Comparison of ENCODE assay signal across 12 cellular contexts in the genomic region with DNA sequence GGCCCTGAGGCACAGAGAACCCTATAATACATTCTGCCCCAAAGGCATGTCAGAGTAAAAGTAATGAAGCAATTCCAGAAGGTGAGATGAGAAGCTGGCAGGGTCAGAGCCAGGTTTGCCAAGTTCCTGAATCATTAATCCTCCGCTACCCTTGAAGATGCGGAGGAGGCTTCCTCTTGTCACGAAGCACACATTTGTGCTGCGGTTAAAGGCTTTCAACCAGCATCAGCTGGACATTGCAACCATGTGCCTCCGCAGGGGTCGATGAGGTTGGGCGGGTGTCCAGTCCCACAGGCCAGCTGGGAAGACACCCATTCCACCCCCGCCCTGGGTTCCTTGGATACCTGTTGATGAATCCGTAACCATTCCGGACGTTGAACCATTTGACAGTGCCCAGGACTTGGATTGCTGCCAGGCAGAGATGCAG. TPM values are rescaled to one million over a fixed set of nuclear protein-coding genes. Genes with fewer than 3 reads are reported as not detected.
DNase-seq lines count a peak whose midpoint lies in the region; ATAC-seq and TF ChIP-seq lines count a peak whose summit lies in the region.
"Had no signal": no experiment of that assay in that cellular context is flagged by ENCODE, and none has a peak within 500 bp of the region (broad histone marks: within the 10 kb centered on the region; RNA-seq: fewer than 3 reads in every experiment).

No MANE protein-coding gene starts in this region.

- intact Hi-C loops in mammary epithelial cell (cut with micrococcal nuclease), result no loop called here

- H3K79me2 ChIP-seq in mammary epithelial cell (ENCODE audit: insufficient read depth, low read length), result no peaks in the 10 kb centered on the region

- no peaks in the 10 kb centered on the region for H4K20me1 ChIP-seq in mammary epithelial cell (ENCODE audit: insufficient read depth, low read length)

- in situ Hi-C loops in KBM-7 (cut with MboI; ENCODE audit: low pct_unique_long_range_greater_than_20kb, low sequenced_read_pairs), result no loop called here
- in situ Hi-C loops in mammary epithelial cell (cut with MboI; ENCODE audit: low sequenced_read_pairs in 2 of 2), result no loop called here

- peaks cover 31% of the 10 kb centered on the region for H3K4me1 ChIP-seq in CD4-positive, CD25-positive, alpha-beta regulatory T cell (ENCODE audit: control insufficient read depth, insufficient read depth, low read length, poor library complexity, severe bottlenecking)
- H3K4me1 ChIP-seq in mammary epithelial cell (ENCODE audit: insufficient read depth, low read length), result peaks cover 5% of the 10 kb centered on the region
- peaks cover 0 to 48% (median 17%) of the 10 kb centered on the region in 4 donors for H3K4me1 ChIP-seq in Peyer's patch

- peaks cover 10% of the 10 kb centered on the region for H3K27me3 ChIP-seq in CD4-positive, CD25-positive, alpha-beta regulatory T cell (ENCODE audit: control insufficient read depth, insufficient read depth, low read length)
- H3K27me3 ChIP-seq in mammary epithelial cell (ENCODE audit: insufficient read depth, low read length) (no peaks in the 10 kb centered on the region), Peyer's patch (no peaks in the 10 kb centered on the region)

- H2AFZ ChIP-seq in mammary epithelial cell (ENCODE audit: low read depth, low read length), result no peak overlapping the region

- H3K4me3 Mint-ChIP-seq in CD4-positive, CD25-positive, alpha-beta regulatory T cell, result peak overlapping the region; percentile 70 to 75 (median 72)
- H3K4me3 Mint-ChIP-seq in naive B cell, result peak overlapping the region in 5 of 8 donors; percentile 11 to 87 (median 70)

- H3K9ac ChIP-seq in mammary epithelial cell (ENCODE audit: insufficient read depth, low read length), result no peak overlapping the region

- H3K36me3 ChIP-seq in CD4-positive, CD25-positive, alpha-beta regulatory T cell (ENCODE audit: control insufficient read depth, insufficient read depth, low read length), result no peaks in the 10 kb centered on the region
- H3K36me3 ChIP-seq in mammary epithelial cell (ENCODE audit: insufficient read depth, low read length) (no peaks in the 10 kb centered on the region), Peyer's patch (no peaks in the 10 kb centered on the region)

- DNase-seq in CD4-positive, CD25-positive, alpha-beta regulatory T cell, result no peak
- DNase-seq in KBM-7, result peak; percentile 81
- DNase-seq in mammary epithelial cell, result peak; percentile 70
- DNase-seq in naive B cell, result no peak
- no peak for DNase-seq in NCI-H774 (lab: John Stamatoyannopoulos, UW)
- DNase-seq in SK-N-DZ (ENCODE audit: low spot score), result no peak
- no peak for DNase-seq in Peyer's patch
- DNase-seq: activated CD4-positive, CD25-positive, alpha-beta regulatory T cell; NK-92 treated with Interleukin-12 subunit alpha and Interleukin-12 subunit beta, amount 100 ng/mL, for 24 hours had no signal

- TF ChIP-seq CTCF in mammary epithelial cell (conservative IDR thresholded peaks at IDR 0.05 in 1 of 2, IDR thresholded peaks at IDR 0.05 in 1 of 2; ENCODE audit: extremely low read depth in 1 of 2, insufficient read depth in 1 of 2, low read depth in 1 of 2, low read length in 2 of 2) (no peak), Peyer's patch (IDR thresholded peaks at IDR 0.05) (no peak)

- no peak overlapping the region for H3K4me3 ChIP-seq in CD4-positive, CD25-positive, alpha-beta regulatory T cell (ENCODE audit: low read depth, low read length)
- H3K4me3 ChIP-seq in mammary epithelial cell (replicated peaks in 1 of 3; ENCODE audit: insufficient read depth in 1 of 3, low read depth in 2 of 3, low read length in 3 of 3) (no peak overlapping the region), Peyer's patch (no peak overlapping the region)

- 83% methylated on average over 10 of the region's 11 CpGs for WGBS in mammary epithelial cell (ENCODE audit: low coverage, missing lambda C conversion rate)

- no peaks in the 10 kb centered on the region for H3K9me3 Mint-ChIP-seq in CD4-positive, CD25-positive, alpha-beta regulatory T cell
- H3K9me3 Mint-ChIP-seq in naive B cell, result peaks cover 0 to 1% (median 0%) of the 10 kb centered on the region in 7 donors
- H3K9me3 Mint-ChIP-seq: activated naive CD4-positive, alpha-beta T cell treated with anti-CD3 and anti-CD28 coated beads, Interleukin-2, amount 50 U/mL, for 72 hours had no signal

- no peak for ATAC-seq in CD4-positive, CD25-positive, alpha-beta regulatory T cell (ENCODE audit: low read depth in 2 of 2)
- ATAC-seq in naive B cell (ENCODE audit: low read depth in 2 of 2) (no peak), GM18517 (IDR thresholded peaks at IDR 0.05; ENCODE audit: unreplicated experiment) (no peak)
- ATAC-seq: activated naive CD4-positive, alpha-beta T cell treated with anti-CD3 and anti-CD28 coated beads, Interleukin-2, amount 50 U/mL, for 72 hours had no signal

- H3K9me3 ChIP-seq in CD4-positive, CD25-positive, alpha-beta regulatory T cell (ENCODE audit: control insufficient read depth in 2 of 2, low read length in 2 of 2), result no peaks in the 10 kb centered on the region
- no peaks in the 10 kb centered on the region for H3K9me3 ChIP-seq in mammary epithelial cell (replicated peaks; ENCODE audit: insufficient read depth, low read length)
- H3K9me3 ChIP-seq in Peyer's patch, result peaks cover 0 to 3% (median 0%) of the 10 kb centered on the region in 4 donors

- TF ChIP-seq POLR2A in Peyer's patch (IDR thresholded peaks at IDR 0.05), result no peak

- H3K27ac Mint-ChIP-seq in CD4-positive, CD25-positive, alpha-beta regulatory T cell, result peak overlapping the region in 1 of 3 donors; percentile 76
- no peak overlapping the region for H3K27ac Mint-ChIP-seq in naive B cell
- H3K27ac Mint-ChIP-seq: activated naive CD4-positive, alpha-beta T cell treated with anti-CD3 and anti-CD28 coated beads, Interleukin-2, amount 50 U/mL, for 72 hours had no signal

- no peak overlapping the region for H3K4me2 ChIP-seq in mammary epithelial cell (ENCODE audit: insufficient read depth, low read depth, low read length)

- no TSS peak for BruUV-seq in mammary epithelial cell (replicated peaks; lab: Mats Ljungman, UMichigan)

- dilution Hi-C loops in mammary epithelial cell (cut with HindIII; ENCODE audit: low sequenced_read_pairs), result no loop called here

- peaks cover 3% of the 10 kb centered on the region for H3K36me3 Mint-ChIP-seq in CD4-positive, CD25-positive, alpha-beta regulatory T cell
- no peaks in the 10 kb centered on the region for H3K36me3 Mint-ChIP-seq in naive B cell

- peaks cover 46% of the 10 kb centered on the region for H3K27me3 Mint-ChIP-seq in CD4-positive, CD25-positive, alpha-beta regulatory T cell
- H3K27me3 Mint-ChIP-seq in naive B cell, result peaks cover 27 to 67% (median 54%) of the 10 kb centered on the region in 3 donors

- H3K4me1 Mint-ChIP-seq in CD4-positive, CD25-positive, alpha-beta regulatory T cell, result peaks cover 4 to 27% (median 9%) of the 10 kb centered on the region in 4 donors
- H3K4me1 Mint-ChIP-seq in naive B cell, result peaks cover 7 to 26% (median 22%) of the 10 kb centered on the region in 3 donors

- H3K27ac ChIP-seq in CD4-positive, CD25-positive, alpha-beta regulatory T cell (ENCODE audit: insufficient read depth, low read length, poor library complexity, severe bottlenecking), result no peak overlapping the region
- no peak overlapping the region for H3K27ac ChIP-seq in mammary epithelial cell (ENCODE audit: insufficient read depth, low read depth, low read length)
- H3K27ac ChIP-seq in Peyer's patch, result peak overlapping the region in 2 of 4 donors; percentile 86 to 92

- CTCF ChIA-PET in mammary epithelial cell (lab: Charles Lee; ENCODE audit: low non-redundant PET), result interaction anchor here (0.8 kb wide), 1 partner anchor 339 kb away, joined by 7 read pairs; no protein-coding TSS in a partner anchor

RNA-seq across cellular contexts. Expression of a gene that starts 1.3 kb away (rescaled TPM):
- not detected for total RNA-seq in CD4-positive, CD25-positive, alpha-beta regulatory T cell
- polyA plus RNA-seq in CD4-positive, CD25-positive, alpha-beta regulatory T cell, result not detected
- total RNA-seq in mammary epithelial cell (under 1 TPM; 0.17 to 0.42 TPM), Peyer's patch (10 to 100 TPM; 20.7 to 70.0 (median 24.6) TPM)
- polyA plus RNA-seq in mammary epithelial cell (0.10 TPM), naive B cell (ENCODE audit: low read depth in 6 of 6) (not detected)
- polyA minus RNA-seq in mammary epithelial cell, result not detected
- 0.75 and 2.9 TPM in 2 replicates for polyA plus RNA-seq in SK-N-DZ (2014; cell fraction: cytosol; rRNA removed)
- 4.5 and 6.1 TPM in 2 replicates for polyA plus RNA-seq in SK-N-DZ (2014; cell fraction: nucleus; rRNA removed)

RNA-seq across cellular contexts. Expression of a gene that starts 11.6 kb away (rescaled TPM):
- total RNA-seq in CD4-positive, CD25-positive, alpha-beta regulatory T cell, result not detected
- not detected for polyA plus RNA-seq in CD4-positive, CD25-positive, alpha-beta regulatory T cell
- total RNA-seq in mammary epithelial cell, result under 1 TPM in 1 of 2 donors, not detected in 1; 0.12 TPM
- 0.02 TPM for polyA plus RNA-seq in mammary epithelial cell
- polyA minus RNA-seq in mammary epithelial cell, result 1.9 TPM
- polyA plus RNA-seq in naive B cell (ENCODE audit: low read depth in 6 of 6), result not detected
- polyA plus RNA-seq in SK-N-DZ (2014; cell fraction: cytosol; rRNA removed), result 5.1 and 5.8 TPM in 2 replicates
- polyA plus RNA-seq in SK-N-DZ (2014; cell fraction: nucleus; rRNA removed), result 11.3 and 12.5 TPM in 2 replicates
- total RNA-seq in Peyer's patch, result 1 to 10 TPM in 3 of 4 donors, not detected in 1; 1.1 to 7.6 (median 4.8) TPM
- total RNA-seq: endothelial cell of umbilical vein had no signal

RNA-seq across cellular contexts. Expression of a gene that starts 14.3 kb away (rescaled TPM):
- total RNA-seq in CD4-positive, CD25-positive, alpha-beta regulatory T cell, result 485 TPM
- 100 to 1,000 TPM; 210 to 631 (median 398) TPM for polyA plus RNA-seq in CD4-positive, CD25-positive, alpha-beta regulatory T cell
- total RNA-seq in mammary epithelial cell (1,000 to 10,000 TPM in 1 of 2 donors, 100 to 1,000 TPM in 1; 597 to 1,021 TPM), Peyer's patch (100 to 1,000 TPM in 3 of 4 donors, 10 to 100 TPM in 1; 94.4 to 128 (median 120) TPM)
- polyA plus RNA-seq in mammary epithelial cell (1,130 TPM), naive B cell (ENCODE audit: low read depth in 6 of 6) (100 to 1,000 TPM; 195 to 802 (median 516) TPM)
- polyA minus RNA-seq in mammary epithelial cell, result 1,457 TPM
- polyA plus RNA-seq in SK-N-DZ (2014; cell fraction: cytosol; rRNA removed), result 736 and 827 TPM in 2 replicates
- polyA plus RNA-seq in SK-N-DZ (2014; cell fraction: nucleus; rRNA removed), result 269 and 309 TPM in 2 replicates

RNA-seq across cellular contexts. Expression of a gene that starts 22.0 kb away (rescaled TPM):
- total RNA-seq in CD4-positive, CD25-positive, alpha-beta regulatory T cell, result 129 TPM
- 100 to 1,000 TPM in 2 of 4 donors, 10 to 100 TPM in 2; 79.3 to 107 (median 96.5) TPM for polyA plus RNA-seq in CD4-positive, CD25-positive, alpha-beta regulatory T cell
- total RNA-seq in mammary epithelial cell (10 to 100 TPM; 29.7 to 40.5 TPM), Peyer's patch (100 to 1,000 TPM in 1 of 4 donors, 10 to 100 TPM in 3; 93.2 to 148 (median 94.2) TPM)
- polyA plus RNA-seq in mammary epithelial cell (62.1 TPM), naive B cell (ENCODE audit: low read depth in 6 of 6) (100 to 1,000 TPM; 103 to 131 (median 107) TPM)
- polyA minus RNA-seq in mammary epithelial cell, result 69.4 TPM
- 96.9 and 117 TPM in 2 replicates for polyA plus RNA-seq in SK-N-DZ (2014; cell fraction: cytosol; rRNA removed)
- 237 and 334 TPM in 2 replicates for polyA plus RNA-seq in SK-N-DZ (2014; cell fraction: nucleus; rRNA removed)

RNA-seq across cellular contexts. Expression of a gene that starts 30.9 kb away (rescaled TPM):
- not detected for total RNA-seq in CD4-positive, CD25-positive, alpha-beta regulatory T cell
- polyA plus RNA-seq in CD4-positive, CD25-positive, alpha-beta regulatory T cell, result 1 to 10 TPM in 2 of 4 donors, under 1 TPM in 2; 0.55 to 2.0 (median 1.3) TPM
- total RNA-seq in mammary epithelial cell (10 to 100 TPM in 1 of 2 donors, 1 to 10 TPM in 1; 5.0 to 57.8 TPM), Peyer's patch (1,000 to 10,000 TPM in 1 of 4 donors, 100 to 1,000 TPM in 2, 10 to 100 TPM in 1; 80.0 to 1,052 (median 864) TPM)
- polyA plus RNA-seq in mammary epithelial cell (10.4 TPM), naive B cell (ENCODE audit: low read depth in 6 of 6) (1 to 10 TPM in 5 of 6 donors, not detected in 1; 2.9 to 6.9 (median 4.8) TPM)
- 3.2 TPM for polyA minus RNA-seq in mammary epithelial cell
- 0.07 TPM in 1 of 2 replicates, not detected in the other for polyA plus RNA-seq in SK-N-DZ (2014; cell fraction: cytosol; rRNA removed)
- 0.98 TPM in 1 of 2 replicates, not detected in the other for polyA plus RNA-seq in SK-N-DZ (2014; cell fraction: nucleus; rRNA removed)

Comparison
In these comparisons a context has a peak if more than half of its experiments do, and no peak if none do; other contexts are left out.
1. DNase-seq: peak in KBM-7 (single experiment) and mammary epithelial cell (single experiment); none in CD4-positive, CD25-positive, alpha-beta regulatory T cell (0 of 3), naive B cell (single experiment), NCI-H774 (single experiment), SK-N-DZ (single experiment) and Peyer's patch (0 of 3).
2. RNA of a gene that starts 1.3 kb away (total RNA-seq): 20.7 to 70.0 TPM in Peyer's patch; 0.17 to 0.42 TPM in mammary epithelial cell and not detected in CD4-positive, CD25-positive, alpha-beta regulatory T cell (single experiment); every median in the first group is over 10 times any median in the second.